Comparison of ENCODE assay signal across 16 cellular contexts in the genomic region with DNA sequence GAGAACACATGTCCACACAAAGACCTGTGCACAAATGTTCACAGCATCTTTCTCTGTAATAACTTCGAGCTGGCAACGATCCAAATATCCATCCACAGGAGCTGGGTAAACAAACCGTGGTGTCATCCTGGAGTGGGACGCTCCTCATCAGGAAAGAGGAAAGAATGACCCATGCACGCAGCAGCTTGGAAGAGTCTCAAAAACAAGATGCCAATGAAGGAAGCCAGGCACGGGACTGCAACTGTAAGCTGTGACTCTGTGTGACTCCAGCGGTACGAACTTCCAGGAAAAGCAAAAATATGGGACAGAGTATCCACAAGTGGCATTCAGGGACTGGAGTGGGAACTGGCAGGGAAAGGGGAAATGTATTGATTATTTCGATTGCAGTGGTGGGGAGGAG. TPM values are rescaled to one million over a fixed set of nuclear protein-coding genes. Genes with fewer than 3 reads are reported as not detected.
A peak's percentile ranks its signal among the peaks of the same experiment; 100 is the strongest.
DNase-seq lines count a peak whose midpoint lies in the region; ATAC-seq, FAIRE-seq and TF ChIP-seq lines count a peak whose summit lies in the region.
"Had no signal": no experiment of that assay in that cellular context is flagged by ENCODE, and none has a peak within 500 bp of the region (broad histone marks: within the 10 kb centered on the region; RNA-seq: fewer than 3 reads in every experiment).

No MANE protein-coding gene starts in this region.

- H3K27me3 ChIP-seq in Panc1 (ENCODE audit: control insufficient read depth, insufficient read depth, low read length) (no peaks in the 10 kb centered on the region), HepG2 (ENCODE audit: control insufficient read depth in 1 of 2, insufficient read depth in 2 of 2, low read length in 2 of 2) (peaks cover 4 to 49% of the 10 kb centered on the region in 2 experiments)
- H3K27me3 ChIP-seq: breast epithelium had no signal

- TF ChIP-seq RAD21 in Ishikawa (IDR thresholded peaks at IDR 0.05; ENCODE audit: low read depth) (no peak), HepG2 (CRISPR knock-in tag; IDR thresholded peaks at IDR 0.05) (no peak)

- no peak overlapping the region for H3K4me2 ChIP-seq in HepG2 (ENCODE audit: low read depth, low read length)

- BruUV-seq in Panc1 (replicated peaks; lab: Mats Ljungman, UMichigan) (no TSS peak), HepG2 (replicated peaks; lab: Mats Ljungman, UMichigan) (no TSS peak)

- H3K9me3 ChIP-seq in Panc1 (ENCODE audit: control insufficient read depth, insufficient read depth, low read depth, low read length) (no peaks in the 10 kb centered on the region), HepG2 (ENCODE audit: low read length) (no peaks in the 10 kb centered on the region)
- H3K9me3 ChIP-seq: breast epithelium had no signal

- H3K4me1 ChIP-seq in Panc1 (ENCODE audit: control insufficient read depth, insufficient read depth, low read length) = peaks cover 56% of the 10 kb centered on the region
- peaks cover 90% of the 10 kb centered on the region for H3K4me1 ChIP-seq in HepG2 (ENCODE audit: insufficient read depth, low read length)

- DNase-seq in DMS 273 (lab: John Stamatoyannopoulos, UW; ENCODE audit: unreplicated experiment) = peak; percentile 66
- DNase-seq in DMS 273 treated with DMSO at 0.1 percent for 48 hours (lab: John Stamatoyannopoulos, UW) = no peak
- DNase-seq in Panc1 (ENCODE audit: low read depth, low spot score) = no peak
- no peak for DNase-seq in HepG2 (ENCODE audit: low spot score)
- no peak for DNase-seq in head of caudate nucleus
- DNase-seq: activated gamma-delta T cell treated with Interleukin-2 at 50 U/mL for 16 hours; KG1; stimulated activated CD8-positive, alpha-beta memory T cell treated with anti-CD3 and anti-CD28 coated beads, Interleukin-4, amount 100 ng/mL, for 48 hours; T-helper 9 cell; trophoblast cell had no signal

- in situ Hi-C loops in Panc1 (cut with HindIII; ENCODE audit: low pct_unique_long_range_greater_than_20kb, low sequenced_read_pairs) = no loop called here
- in situ Hi-C loops in HepG2 (cut with HindIII; ENCODE audit: extremely low pct_ligation_motif_present, low pct_unique_long_range_greater_than_20kb) = no loop called here

- no peaks in the 10 kb centered on the region for H3K79me2 ChIP-seq in HepG2 (ENCODE audit: insufficient read depth, low read length)

- CTCF ChIA-PET in Panc1 (lab: Charles Lee) (no interaction called here), HepG2 (lab: Yijun Ruan, JAX; ENCODE audit: low intra/inter-chr PET ratio, low total read pairs) (no interaction called here)

- no peak overlapping the region for H3K9ac ChIP-seq in HepG2 (ENCODE audit: insufficient read depth, low read depth, low read length)

- TF ChIP-seq POLR2A in HepG2 (IDR thresholded peaks at IDR 0.05; ENCODE audit: insufficient read depth in 1 of 2, low read depth in 2 of 2, low read length in 2 of 2) = no peak

- ATAC-seq in Panc1 (no peak), HepG2 (no peak), GM21515 (IDR thresholded peaks at IDR 0.05; ENCODE audit: unreplicated experiment) (no peak), HG03571 (IDR thresholded peaks at IDR 0.05; ENCODE audit: unreplicated experiment) (no peak)

- no peak for TF ChIP-seq EP300 in Ishikawa (IDR thresholded peaks at IDR 0.05; ENCODE audit: borderline replicate concordance)
- no peak for TF ChIP-seq EP300 in HepG2 (IDR thresholded peaks at IDR 0.05; ENCODE audit: low read depth in 2 of 2, low read length in 2 of 2)
- no peak for TF ChIP-seq EP300 in HepG2 (CRISPR knock-in tag; IDR thresholded peaks at IDR 0.05; ENCODE audit: borderline replicate concordance)

- no peaks in the 10 kb centered on the region for H4K20me1 ChIP-seq in HepG2 (ENCODE audit: insufficient read depth, low read length)

- H3K4me3 ChIP-seq in Panc1 (ENCODE audit: low read depth in 2 of 2, low read length in 2 of 2) (no peak overlapping the region), HepG2 (replicated peaks in 1 of 3; ENCODE audit: insufficient read depth in 1 of 3, low read depth in 2 of 3, low read length in 3 of 3) (no peak overlapping the region)
- H3K4me3 ChIP-seq: breast epithelium had no signal

- TF ChIP-seq CTCF in Panc1 (IDR thresholded peaks at IDR 0.05) (no peak), HepG2 (CRISPR knock-in tag; IDR thresholded peaks at IDR 0.05) (no peak)

- H2AFZ ChIP-seq in HepG2 (ENCODE audit: low read length) = no peak overlapping the region

- no peaks in the 10 kb centered on the region for H3K36me3 ChIP-seq in Panc1 (ENCODE audit: control insufficient read depth, insufficient read depth, low read length)
- H3K36me3 ChIP-seq in HepG2 (replicated peaks in 1 of 2; ENCODE audit: control insufficient read depth in 1 of 2, insufficient read depth in 2 of 2, low read length in 2 of 2) = no peaks in the 10 kb centered on the region
- H3K36me3 ChIP-seq: breast epithelium had no signal

- no peak for FAIRE-seq in HepG2 (lab: Jason Lieb, UNC)

- intact Hi-C loops in Panc1 (cut with micrococcal nuclease; ENCODE audit: unreplicated experiment) (no loop called here), HepG2 (cut with micrococcal nuclease; ENCODE audit: unreplicated experiment) (no loop called here), head of caudate nucleus (cut with DNase I) (no loop called here)

- 11% methylated on average over 9 of the region's 9 CpGs for WGBS in HepG2 (ENCODE audit: low lambda C conversion rate)

- peak overlapping the region; percentile 34; the same call in 1 of the 2 replicates for H3K27ac ChIP-seq in Panc1 (ENCODE audit: low read length)
- no peak overlapping the region for H3K27ac ChIP-seq in HepG2 (ENCODE audit: extremely low read length, insufficient read depth, low read length)
- H3K27ac ChIP-seq: 22Rv1 had no signal

- POLR2A ChIA-PET in Panc1 (lab: Charles Lee) (no interaction called here), HepG2 (lab: Yijun Ruan, JAX) (interaction anchor here (0.6 to 2.6 kb wide), 4 partner anchors 8 to 12 kb away, joined by 3 to 20 read pairs (median 12); no protein-coding TSS in a partner anchor)

TF ChIP-seq in Ishikawa, 13 proteins besides CTCF, POLR2A, EP300 and RAD21:
- TF ChIP-seq TAF1 (IDR thresholded peaks at IDR 0.05; ENCODE audit: low read depth) (no peak), TEAD4 (IDR thresholded peaks at IDR 0.05) (no peak), NFIC (IDR thresholded peaks at IDR 0.05) (peak; percentile 52; the same call in 1 of the 2 replicates)

TF ChIP-seq in HepG2, 621 proteins besides CTCF, POLR2A, EP300 and RAD21 (continues in another document):
- peak; percentile 44; the same call in 1 of the 2 replicates for TF ChIP-seq FOXA3 (CRISPR knock-in tag; IDR thresholded peaks at IDR 0.05)
- TF ChIP-seq PHF20 (CRISPR knock-in tag; IDR thresholded peaks at IDR 0.05) = 0 out of 2 replicates have a peak, but pooled peaks have one; percentile 26
- TF ChIP-seq KAT2B (IDR thresholded peaks at IDR 0.05; ENCODE audit: borderline replicate concordance, low read depth, low read length) = peak; percentile 36; the same call in 1 of the 2 replicates
- TF ChIP-seq HMG20A (CRISPR knock-in tag; IDR thresholded peaks at IDR 0.05; ENCODE audit: borderline replicate concordance) = 0 out of 2 replicates have a peak, but pooled peaks have one; percentile 11
- 0 out of 2 replicates have a peak, but pooled peaks have one; percentile 18 for TF ChIP-seq SALL1 (CRISPR knock-in tag; IDR thresholded peaks at IDR 0.05)
- peak; percentile 11 for TF ChIP-seq TEAD3 (CRISPR knock-in tag; optimal IDR thresholded peaks at IDR 0.05; ENCODE audit: borderline replicate concordance)

RNA-seq across cellular contexts. Expression of gene CIBAR2, which starts 36.7 kb away (rescaled TPM):
- total RNA-seq in Panc1 (2021; ENCODE audit: unreplicated experiment) (not detected), HepG2 (2016; rRNA removed; fragmentation: Illumina TruSeq; extraction: Trizol) (not detected in 2 replicates)
- 0.39 TPM for polyA plus RNA-seq in Panc1 (2012; ENCODE audit: insufficient read length)
- total RNA-seq in HepG2 (2016; cell fraction: cytosol; rRNA removed; fragmentation: Illumina TruSeq; extraction: Trizol; ENCODE audit: low read depth) = not detected in 2 replicates
- total RNA-seq in HepG2 (2016; cell fraction: insoluble cytoplasmic fraction; rRNA removed; fragmentation: Illumina TruSeq; extraction: Trizol) = not detected in 2 replicates
- total RNA-seq in HepG2 (2016; cell fraction: membrane; rRNA removed; fragmentation: Illumina TruSeq; extraction: Trizol) = not detected in 2 replicates
- total RNA-seq in HepG2 (2016; cell fraction: nucleus; rRNA removed; fragmentation: Illumina TruSeq; extraction: Trizol) = not detected in 2 replicates
- not detected in 2 replicates for polyA plus RNA-seq in HepG2 (2011; rRNA removed)
- not detected in 2 replicates for polyA plus RNA-seq in HepG2 (2011; cell fraction: cytosol; rRNA removed)
- not detected in 2 replicates for polyA plus RNA-seq in HepG2 (2011; cell fraction: nucleus; rRNA removed)
- polyA plus RNA-seq in HepG2 (2012) = not detected in 2 replicates
- not detected in 2 replicates for polyA plus RNA-seq in HepG2 (2016; cell fraction: cytosol; fragmentation: Illumina TruSeq; extraction: Trizol; ENCODE audit: low read depth)
- polyA plus RNA-seq in HepG2 (2016; cell fraction: insoluble cytoplasmic fraction; fragmentation: Illumina TruSeq; extraction: Trizol; ENCODE audit: low read depth) = not detected in 2 replicates
- not detected in 2 replicates for polyA plus RNA-seq in HepG2 (2016; cell fraction: membrane; fragmentation: Illumina TruSeq; extraction: Trizol; ENCODE audit: low read depth)
- polyA plus RNA-seq in HepG2 (2016; cell fraction: nucleus; fragmentation: Illumina TruSeq; extraction: Trizol; ENCODE audit: insufficient read depth, low read depth) = not detected in 2 replicates
- polyA minus RNA-seq in HepG2 (2011; rRNA and poly(A)+ RNA removed; ENCODE audit: low replicate concordance) = not detected in 2 replicates
- polyA minus RNA-seq in HepG2 (2011; cell fraction: cytosol; rRNA and poly(A)+ RNA removed) = not detected in 2 replicates
- polyA minus RNA-seq in HepG2 (2011; cell fraction: nucleus; rRNA and poly(A)+ RNA removed) = not detected in 2 replicates
- total RNA-seq: breast epithelium, mesenteric fat pad had no signal
